Comparison of ENCODE assay signal across 11 cellular contexts in genomic region chr13:110250258-110250891, GRCh38. TPM values are rescaled to one million over a fixed set of nuclear protein-coding genes. Genes with fewer than 3 reads are reported as not detected.
DNase-seq lines count a peak whose midpoint lies in the region; ATAC-seq and TF ChIP-seq lines count a peak whose summit lies in the region.
"Had no signal": no experiment of that assay in that cellular context is flagged by ENCODE, and none has a peak within 500 bp of the region (broad histone marks: within the 10 kb centered on the region; RNA-seq: fewer than 3 reads in every experiment).

No MANE protein-coding gene starts in this region.

- H3K4me1 ChIP-seq in Peyer's patch (peaks cover 0 to 37% (median 0%) of the 10 kb centered on the region in 4 donors), endodermal cell (ENCODE audit: control insufficient read depth, insufficient read depth, low read length) (peaks cover 2% of the 10 kb centered on the region), mesenchymal stem cell (ENCODE audit: control insufficient read depth, insufficient read depth, low read depth, low read length) (peaks cover 34% of the 10 kb centered on the region), thoracic aorta (ENCODE audit: control insufficient read depth in 1 of 2, low read depth in 2 of 2) (peaks cover 39 to 83% of the 10 kb centered on the region in 2 donors)

- no peak overlapping the region for H3K4me2 ChIP-seq in mesenchymal stem cell (ENCODE audit: low read length, poor library complexity, severe bottlenecking)

- peak; percentile 44 for ATAC-seq in thoracic aorta (ENCODE audit: insufficient number of reproducible peaks, low FRiP score, low read depth)
- ATAC-seq in GM21528 (IDR thresholded peaks at IDR 0.05; ENCODE audit: low FRiP score, unreplicated experiment): no peak
- ATAC-seq: activated T-cell treated with anti-CD3 and anti-CD28 coated beads, Interleukin-2, amount 50 U/mL, for 72 hours; SK-N-SH treated with all-trans-retinoic acid at 6 μM for 48 hours had no signal

- no peak overlapping the region for H3K4me3 Mint-ChIP-seq in endodermal cell
- H3K4me3 Mint-ChIP-seq: activated T-cell treated with anti-CD3 and anti-CD28 coated beads, Interleukin-2, amount 50 U/mL, for 72 hours had no signal

- no peaks in the 10 kb centered on the region for H3K27me3 Mint-ChIP-seq in endodermal cell (ENCODE audit: insufficient read depth)

- peak overlapping the region; percentile 51 for H2BK120ac ChIP-seq in mesenchymal stem cell (ENCODE audit: low read depth, low read length)

- no peak overlapping the region for H2AFZ ChIP-seq in mesenchymal stem cell (ENCODE audit: low read depth, low read length)

- peaks cover 15% of the 10 kb centered on the region for H3K4me1 Mint-ChIP-seq in endodermal cell

- H3K27ac ChIP-seq in Peyer's patch (peak overlapping the region; percentile 52 to 87 (median 70)), endodermal cell (ENCODE audit: low read depth, low read length) (no peak overlapping the region), mesenchymal stem cell (ENCODE audit: low read length, poor library complexity, severe bottlenecking) (peak overlapping the region; percentile 27), thoracic aorta (peak overlapping the region; percentile 73 to 90)

- no peaks in the 10 kb centered on the region for H3K9me3 ChIP-seq in Peyer's patch
- no peaks in the 10 kb centered on the region for H3K9me3 ChIP-seq in endodermal cell (ENCODE audit: control insufficient read depth, low read length)
- H3K9me3 ChIP-seq in mesenchymal stem cell (ENCODE audit: control insufficient read depth, low read length): no peaks in the 10 kb centered on the region
- H3K9me3 ChIP-seq in thoracic aorta: no peaks in the 10 kb centered on the region

- H3K9me3 Mint-ChIP-seq in endodermal cell: no peaks in the 10 kb centered on the region
- H3K9me3 Mint-ChIP-seq: activated T-cell treated with anti-CD3 and anti-CD28 coated beads, Interleukin-2, amount 50 U/mL, for 72 hours had no signal

- H3K36me3 ChIP-seq in Peyer's patch (no peaks in the 10 kb centered on the region), endodermal cell (ENCODE audit: control insufficient read depth, insufficient read depth, low read length) (peaks cover 51% of the 10 kb centered on the region), mesenchymal stem cell (ENCODE audit: control insufficient read depth in 1 of 2, insufficient read depth in 2 of 2, low read depth in 1 of 2, low read length in 2 of 2) (peaks cover 0 to 32% of the 10 kb centered on the region in 2 experiments), thoracic aorta (no peaks in the 10 kb centered on the region)

- no peak overlapping the region for H3K23ac ChIP-seq in mesenchymal stem cell (ENCODE audit: low read length in 2 of 2)

- H3K18ac ChIP-seq in mesenchymal stem cell (ENCODE audit: low read depth in 1 of 2, low read length in 2 of 2): peak overlapping the region; percentile 31 to 52

- H2BK5ac ChIP-seq in mesenchymal stem cell (ENCODE audit: low read depth, low read length, poor library complexity, severe bottlenecking): no peak overlapping the region

- peak overlapping the region in 1 of 2 experiments; percentile 68 for H3K14ac ChIP-seq in mesenchymal stem cell (ENCODE audit: low read length in 2 of 2)

- H3K27me3 ChIP-seq in Peyer's patch (no peaks in the 10 kb centered on the region), endodermal cell (ENCODE audit: control insufficient read depth, insufficient read depth, low read length, poor library complexity, severe bottlenecking) (no peaks in the 10 kb centered on the region), mesenchymal stem cell (ENCODE audit: control insufficient read depth in 1 of 2, insufficient read depth in 1 of 2, low read length in 2 of 2) (no peaks in the 10 kb centered on the region), thoracic aorta (replicated peaks; ENCODE audit: insufficient read depth) (no peaks in the 10 kb centered on the region)

- H2BK12ac ChIP-seq in mesenchymal stem cell (ENCODE audit: low read length in 2 of 2): peak overlapping the region; percentile 79 to 85

- peak overlapping the region; percentile 15 for H3K27ac Mint-ChIP-seq in endodermal cell
- H3K27ac Mint-ChIP-seq: activated T-cell treated with anti-CD3 and anti-CD28 coated beads, Interleukin-2, amount 50 U/mL, for 72 hours had no signal

- H3K79me1 ChIP-seq in mesenchymal stem cell (replicated peaks; ENCODE audit: low read length, poor library complexity, severe bottlenecking): peaks cover 4% of the 10 kb centered on the region

- H4K91ac ChIP-seq in mesenchymal stem cell (ENCODE audit: low read length): peak overlapping the region; percentile 86

- no peak for TF ChIP-seq POLR2A in Peyer's patch (IDR thresholded peaks at IDR 0.05)

- H3K4me3 ChIP-seq in Peyer's patch (no peak overlapping the region), endodermal cell (ENCODE audit: low read length) (no peak overlapping the region), mesenchymal stem cell (ENCODE audit: insufficient read depth in 1 of 2, low read depth in 1 of 2, low read length in 2 of 2) (peak overlapping the region in 1 of 2 experiments; percentile 28), thoracic aorta (peak overlapping the region; percentile 33)

- H3K36me3 Mint-ChIP-seq in endodermal cell (ENCODE audit: low read depth): peaks cover 35% of the 10 kb centered on the region

- DNase-seq in Peyer's patch (no peak), endodermal cell (no peak), mesenchymal stem cell (peak; percentile 87), thoracic aorta (ENCODE audit: low spot score) (no peak), NCI-H187 treated with DMSO at 0.1 percent for 48 hours (lab: John Stamatoyannopoulos, UW) (no peak), NCI-H748 (lab: John Stamatoyannopoulos, UW; ENCODE audit: unreplicated experiment) (no peak), NOMO-1 treated with dmso at 0.1 percent for 144 hours (lab: John Stamatoyannopoulos, UW; ENCODE audit: unreplicated experiment) (no peak)
- DNase-seq: activated T-cell treated with anti-CD3 and anti-CD28 coated beads, Interleukin-2, amount 50 U/mL, for 72 hours; NCI-H1694 treated with DMSO at 0.1 percent for 48 hours had no signal

- H2BK15ac ChIP-seq in mesenchymal stem cell (ENCODE audit: low read depth, poor library complexity, severe bottlenecking): no peak overlapping the region

- peak overlapping the region; percentile 21 for H4K8ac ChIP-seq in mesenchymal stem cell (ENCODE audit: low read length)

- H3K4ac ChIP-seq in mesenchymal stem cell (ENCODE audit: low read depth in 1 of 2, low read length in 2 of 2): peak overlapping the region; percentile 39 to 71

- peak overlapping the region; percentile 8 for H2AK5ac ChIP-seq in mesenchymal stem cell (ENCODE audit: low read length, severe bottlenecking)

- no peak for TF ChIP-seq CTCF in Peyer's patch (IDR thresholded peaks at IDR 0.05)
- TF ChIP-seq CTCF in endodermal cell (conservative IDR thresholded peaks at IDR 0.05): no peak
- TF ChIP-seq CTCF in thoracic aorta (IDR thresholded peaks at IDR 0.05): no peak

- WGBS in endodermal cell (ENCODE audit: insufficient coverage in 1 of 2, insufficient read length in 1 of 2), 2 experiments: 95 to 97% methylated on average over 5 to 10 of the region's 10 CpGs
- WGBS in mesenchymal stem cell: 38% methylated on average over 10 of the region's 10 CpGs

- H3K9ac ChIP-seq in endodermal cell (ENCODE audit: extremely low read depth, low read length, poor library complexity, severe bottlenecking): no peak overlapping the region
- peak overlapping the region; percentile 77 for H3K9ac ChIP-seq in mesenchymal stem cell (ENCODE audit: low read length)

RNA-seq across cellular contexts. Expression of gene COL4A1, which starts 56.6 kb away (rescaled TPM):
- total RNA-seq in Peyer's patch (10 to 100 TPM; 28.0 to 69.3 (median 36.3) TPM), endodermal cell (100 to 1,000 TPM; 702 to 764 TPM), thoracic aorta (100 to 1,000 TPM; 505 to 852 TPM)
- 174 TPM for polyA plus RNA-seq in endodermal cell (2013, experiment 1 of 2)
- 194 TPM for polyA plus RNA-seq in endodermal cell (2013, experiment 2 of 2)
- 2,271 TPM for polyA plus RNA-seq in mesenchymal stem cell (2013, experiment 1 of 2)
- polyA plus RNA-seq in mesenchymal stem cell (2013, experiment 2 of 2): 2,270 TPM

RNA-seq across cellular contexts. Expression of gene COL4A2, which starts 56.7 kb away (rescaled TPM):
- total RNA-seq in Peyer's patch (100 to 1,000 TPM in 2 of 4 donors, 10 to 100 TPM in 2; 56.6 to 139 (median 89.1) TPM), endodermal cell (100 to 1,000 TPM; 388 to 398 TPM), thoracic aorta (1,000 to 10,000 TPM in 1 of 2 donors, 100 to 1,000 TPM in 1; 999 to 1,135 TPM)
- 216 TPM for polyA plus RNA-seq in endodermal cell (2013, experiment 1 of 2)
- 219 TPM for polyA plus RNA-seq in endodermal cell (2013, experiment 2 of 2)
- polyA plus RNA-seq in mesenchymal stem cell (2013, experiment 1 of 2): 2,099 TPM
- 2,053 TPM for polyA plus RNA-seq in mesenchymal stem cell (2013, experiment 2 of 2)
- total RNA-seq: activated T-cell treated with anti-CD3 and anti-CD28 coated beads, Interleukin-2, amount 50 U/mL, for 72 hours had no signal

Comparison
In these comparisons a context has a peak if more than half of its experiments do, and no peak if none do; other contexts are left out.
1. RNA of gene COL4A1, which starts 56.6 kb away (total RNA-seq): 505 to 852 TPM in thoracic aorta and 702 to 764 TPM in endodermal cell; 28.0 to 69.3 TPM in Peyer's patch; every median in the first group is over 4 times any median in the second.